Comparison of ENCODE assay signal across 8 cellular contexts in the genomic region with DNA sequence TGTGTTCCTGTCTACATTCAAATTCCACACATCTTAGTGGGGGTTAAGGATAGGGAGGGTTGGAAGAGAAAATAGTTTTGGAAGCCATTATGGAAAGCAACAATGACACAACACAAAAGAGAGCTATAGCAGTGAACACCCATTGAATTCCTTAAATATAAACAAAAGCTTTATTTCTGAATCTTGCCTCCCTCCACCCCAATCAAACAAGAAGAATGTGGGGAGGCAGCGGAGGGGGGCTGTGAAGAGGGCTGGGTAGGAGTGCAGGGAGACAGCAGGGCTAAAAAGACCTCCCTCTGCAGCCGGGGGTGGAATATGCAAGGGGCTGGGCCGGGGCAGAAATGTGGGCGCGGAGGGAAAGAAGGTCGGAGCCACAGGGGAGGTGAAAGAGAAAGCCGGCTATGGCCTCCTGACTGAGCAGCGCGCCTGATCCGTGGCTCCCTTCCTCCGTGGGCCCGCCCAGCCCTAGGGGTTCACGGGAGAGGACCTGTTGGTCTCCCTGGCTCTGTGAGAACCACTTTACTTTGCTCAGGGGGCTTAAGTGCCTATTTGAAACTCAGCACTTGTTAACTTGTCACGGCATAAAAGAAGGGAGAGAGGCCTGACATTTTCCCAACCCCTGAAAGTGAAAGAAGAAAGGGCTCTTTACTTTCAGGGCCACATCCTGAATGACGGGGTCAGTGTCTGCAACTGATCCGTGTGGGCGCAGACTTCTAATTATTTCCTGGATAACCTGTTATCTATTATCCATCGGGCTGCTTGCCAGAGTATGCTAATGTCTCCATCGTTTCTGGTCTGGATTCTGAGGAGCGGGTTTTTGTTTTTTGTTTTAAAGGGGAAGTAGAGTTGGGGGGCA.
DNase-seq lines count a peak whose midpoint lies in the region; ATAC-seq and TF ChIP-seq lines count a peak whose summit lies in the region.

No MANE protein-coding gene starts in this region.

- TF ChIP-seq EP300 in tibial nerve (IDR thresholded peaks at IDR 0.05) = no peak

- ATAC-seq in HG02973 (IDR thresholded peaks at IDR 0.05; ENCODE audit: unreplicated experiment) = no peak

- 9 to 13% methylated on average over 12 to 20 of the region's 20 CpGs for WGBS in esophagus squamous epithelium, 2 donors
- 3 to 6% methylated on average over 20 of the region's 20 CpGs for WGBS in tibial nerve, 2 donors

- in situ Hi-C loops in GM13977 (cut with MboI; ENCODE audit: low pct_unique_long_range_greater_than_20kb, low sequenced_read_pairs, unreplicated experiment) = no loop called here

- H3K4me1 Mint-ChIP-seq in activated T-cell treated with anti-CD3 and anti-CD28 coated beads, Interleukin-2, amount 50 U/mL, for 24 hours (ENCODE audit: low read depth) = peaks cover 45% of the 10 kb centered on the region

- peak overlapping the region; percentile 93 for H3K27ac Mint-ChIP-seq in activated T-cell treated with anti-CD3 and anti-CD28 coated beads, Interleukin-2, amount 50 U/mL, for 24 hours

- TF ChIP-seq CTCF in esophagus squamous epithelium (IDR thresholded peaks at IDR 0.05) (no peak), tibial nerve (IDR thresholded peaks at IDR 0.05) (no peak), GM13977 (IDR thresholded peaks at IDR 0.05; ENCODE audit: extremely low read depth, insufficient read depth, missing control alignments) (no peak)

- peak overlapping the region; percentile 75 for H3K4me3 Mint-ChIP-seq in activated T-cell treated with anti-CD3 and anti-CD28 coated beads, Interleukin-2, amount 50 U/mL, for 24 hours

- peak overlapping the region in 3 of 4 donors; percentile 35 to 61 (median 45) for H3K4me3 ChIP-seq in esophagus squamous epithelium
- H3K4me3 ChIP-seq in muscle layer of duodenum (ENCODE audit: low read depth in 1 of 2, low read length in 2 of 2) = peak overlapping the region; percentile 44 to 80
- H3K4me3 ChIP-seq in tibial nerve = peak overlapping the region; percentile 25 to 46 (median 36)

- DNase-seq in GM03348 (ENCODE audit: low spot score) (peak; percentile 56), NCI-H146 (lab: John Stamatoyannopoulos, UW) (peak; percentile 16), esophagus squamous epithelium (lab: John Stamatoyannopoulos, UW) (no peak), tibial nerve (ENCODE audit: low spot score in 2 of 2) (peak in 1 of 2 donors; percentile 36), GM13977 (ENCODE audit: low spot score) (no peak)
- DNase-seq in activated T-cell treated with anti-CD3 and anti-CD28 coated beads, Interleukin-2, amount 50 U/mL, for 24 hours = peak; percentile 65

- no peaks in the 10 kb centered on the region for H3K9me3 Mint-ChIP-seq in activated T-cell treated with anti-CD3 and anti-CD28 coated beads, Interleukin-2, amount 50 U/mL, for 24 hours

- no peaks in the 10 kb centered on the region for H3K36me3 Mint-ChIP-seq in activated T-cell treated with anti-CD3 and anti-CD28 coated beads, Interleukin-2, amount 50 U/mL, for 24 hours (ENCODE audit: low read depth)

- intact Hi-C loops in esophagus squamous epithelium (cut with DNase I) = loop anchor here (5.0 kb wide), 1 partner anchor 183 kb away; the partner anchor contains the start of gene FUT8

- TF ChIP-seq POLR2A in esophagus squamous epithelium (IDR thresholded peaks at IDR 0.05) = no peak
- no peak for TF ChIP-seq POLR2A in tibial nerve (IDR thresholded peaks at IDR 0.05)

- H3K36me3 ChIP-seq in esophagus squamous epithelium (no peaks in the 10 kb centered on the region), muscle layer of duodenum (ENCODE audit: control insufficient read depth in 1 of 2, insufficient read depth in 2 of 2, low read length in 2 of 2) (no peaks in the 10 kb centered on the region), tibial nerve (no peaks in the 10 kb centered on the region)

- H3K27me3 Mint-ChIP-seq in activated T-cell treated with anti-CD3 and anti-CD28 coated beads, Interleukin-2, amount 50 U/mL, for 24 hours = no peaks in the 10 kb centered on the region

- H3K27ac ChIP-seq in esophagus squamous epithelium (peak overlapping the region; percentile 54 to 83 (median 80)), muscle layer of duodenum (ENCODE audit: low read length) (peak overlapping the region; percentile 95), tibial nerve (peak overlapping the region; percentile 87 to 94 (median 90))

- H3K9me3 ChIP-seq in esophagus squamous epithelium = no peaks in the 10 kb centered on the region
- H3K9me3 ChIP-seq in muscle layer of duodenum (ENCODE audit: control insufficient read depth in 1 of 2, low read length in 2 of 2) = no peaks in the 10 kb centered on the region
- H3K9me3 ChIP-seq in tibial nerve = no peaks in the 10 kb centered on the region

- H3K27me3 ChIP-seq in esophagus squamous epithelium (no peaks in the 10 kb centered on the region), muscle layer of duodenum (ENCODE audit: low read depth, low read length) (no peaks in the 10 kb centered on the region), tibial nerve (no peaks in the 10 kb centered on the region)

- peaks cover 14 to 63% (median 24%) of the 10 kb centered on the region in 3 donors for H3K4me1 ChIP-seq in esophagus squamous epithelium
- H3K4me1 ChIP-seq in muscle layer of duodenum (ENCODE audit: control insufficient read depth in 1 of 2, insufficient read depth in 2 of 2, low read length in 2 of 2) = peaks cover 3 to 4% of the 10 kb centered on the region in 2 donors
- peaks cover 0 to 44% (median 16%) of the 10 kb centered on the region in 4 donors for H3K4me1 ChIP-seq in tibial nerve

Comparison
In these comparisons a context has a peak if more than half of its experiments do, and no peak if none do; other contexts are left out.
1. DNase-seq: peak in GM03348 (single experiment), NCI-H146 (single experiment) and activated T-cell treated with anti-CD3 and anti-CD28 coated beads, Interleukin-2, amount 50 U/mL, for 24 hours (single experiment); none in esophagus squamous epithelium (single experiment) and GM13977 (single experiment).
2. Peak in every context shown above with its lines, with median percentiles within 50 percentile points of each other: H3K27ac ChIP-seq and H3K4me3 ChIP-seq.